ENCODE assay signal across 12 cellular contexts in genomic region chr9:108634164-108634563, GRCh38.
DNase-seq lines count a peak whose midpoint lies in the region; ATAC-seq and TF ChIP-seq lines count a peak whose summit lies in the region.
"Had no signal": no experiment of that assay in that cellular context is flagged by ENCODE, and none has a peak within 500 bp of the region (broad histone marks: within the 10 kb centered on the region; RNA-seq: fewer than 3 reads in every experiment).

No MANE protein-coding gene starts in this region.

- no peak overlapping the region for H3K4me2 ChIP-seq in Karpas-422 (ENCODE audit: low read depth, low read length, poor library complexity, severe bottlenecking)

- no peaks in the 10 kb centered on the region for H3K36me3 Mint-ChIP-seq in activated T-helper 2 cell treated with anti-CD3 and anti-CD28 coated beads, Interferon-gamma antibody, Interleukin-2, Interleukin-4, amounts not matched to agents 10 μg/mL and 5 μg/mL and 100 μg/mL, durations not matched to agents 14 hours and 24 hours and 36 hours (ENCODE audit: low read depth)

- ATAC-seq in RWPE2 (ENCODE audit: low read depth) (peak; percentile 62), HG03442 (IDR thresholded peaks at IDR 0.05; ENCODE audit: unreplicated experiment) (no peak)
- ATAC-seq: stimulated activated naive B cell treated with anti-CD40 and anti-IgM and Interleukin-4, amounts not matched to agents 10 μg/mL and 1 μg/mL and 100 μg/mL, for 72 hours had no signal

- no peaks in the 10 kb centered on the region for H3K79me2 ChIP-seq in Karpas-422 (ENCODE audit: low read length)

- H3K9ac ChIP-seq in Karpas-422 (ENCODE audit: low read length) = no peak overlapping the region

- peak overlapping the region; percentile 85 for H3K27ac ChIP-seq in RWPE2 (ENCODE audit: poor library complexity, severe bottlenecking)
- H3K27ac ChIP-seq in Karpas-422 (ENCODE audit: low read length) = no peak overlapping the region

- H3K4me1 Mint-ChIP-seq in activated T-helper 2 cell treated with anti-CD3 and anti-CD28 coated beads, Interferon-gamma antibody, Interleukin-2, Interleukin-4, amounts not matched to agents 10 μg/mL and 5 μg/mL and 100 μg/mL, durations not matched to agents 14 hours and 24 hours and 36 hours (ENCODE audit: low read depth) = no peaks in the 10 kb centered on the region
- H3K4me1 Mint-ChIP-seq: stimulated activated naive B cell treated with anti-CD40 and anti-IgM and Interleukin-4, amounts not matched to agents 10 μg/mL and 1 μg/mL and 100 μg/mL, for 72 hours had no signal

- intact Hi-C loops in activated T-helper 2 cell treated with anti-CD3 and anti-CD28 coated beads, Interferon-gamma antibody, Interleukin-2, Interleukin-4, amounts not matched to agents 10 μg/mL and 5 μg/mL and 100 μg/mL, durations not matched to agents 14 hours and 24 hours and 36 hours (cut with micrococcal nuclease) = no loop called here

- no peaks in the 10 kb centered on the region for H3K27me3 Mint-ChIP-seq in activated T-helper 2 cell treated with anti-CD3 and anti-CD28 coated beads, Interferon-gamma antibody, Interleukin-2, Interleukin-4, amounts not matched to agents 10 μg/mL and 5 μg/mL and 100 μg/mL, durations not matched to agents 14 hours and 24 hours and 36 hours (ENCODE audit: low read depth)
- H3K27me3 Mint-ChIP-seq: stimulated activated naive B cell treated with anti-CD40 and anti-IgM and Interleukin-4, amounts not matched to agents 10 μg/mL and 1 μg/mL and 100 μg/mL, for 72 hours had no signal

- no peaks in the 10 kb centered on the region for H3K36me3 ChIP-seq in RWPE2 (ENCODE audit: low read depth)
- no peaks in the 10 kb centered on the region for H3K36me3 ChIP-seq in Karpas-422 (ENCODE audit: insufficient read depth, low read length)

- H3K27me3 ChIP-seq in RWPE2 (ENCODE audit: insufficient read depth, poor library complexity, severe bottlenecking) = no peaks in the 10 kb centered on the region
- no peaks in the 10 kb centered on the region for H3K27me3 ChIP-seq in Karpas-422 (ENCODE audit: low read length)

- H4K20me1 ChIP-seq in Karpas-422 (ENCODE audit: insufficient read depth, low read depth, low read length) = no peaks in the 10 kb centered on the region

- TF ChIP-seq CTCF in RWPE2 (IDR thresholded peaks at IDR 0.05; ENCODE audit: poor library complexity, severe bottlenecking) = no peak

- H3K4me1 ChIP-seq in RWPE2 (ENCODE audit: insufficient read depth, poor library complexity, severe bottlenecking) (peaks cover 20% of the 10 kb centered on the region), Karpas-422 (ENCODE audit: low read length) (no peaks in the 10 kb centered on the region)

- peak; percentile 80 for DNase-seq in DMS153 (lab: John Stamatoyannopoulos, UW)
- peak; percentile 86 for DNase-seq in NCI-H1105 treated with DMSO at 0.1 percent for 48 hours (lab: John Stamatoyannopoulos, UW)
- DNase-seq in RWPE2 (ENCODE audit: low spot score) = peak; percentile 71
- DNase-seq in kidney tubule cell (ENCODE audit: low spot score) = peak; percentile 43
- no peak for DNase-seq in activated T-cell treated with anti-CD3 and anti-CD28 coated beads for 4 hours
- no peak for DNase-seq in Karpas-422
- DNase-seq in activated T-helper 2 cell treated with anti-CD3 and anti-CD28 coated beads, Interferon-gamma antibody, Interleukin-2, Interleukin-4, amounts not matched to agents 10 μg/mL and 5 μg/mL and 100 μg/mL, durations not matched to agents 14 hours and 24 hours and 36 hours (ENCODE audit: low spot score) = no peak
- DNase-seq: activated CD4-positive, alpha-beta T cell treated with anti-CD3 and anti-CD28 coated beads for 1 hour; DND-41; RPMI8226; stimulated activated naive B cell treated with anti-CD40 and anti-IgM and Interleukin-4, amounts not matched to agents 10 μg/mL and 1 μg/mL and 100 μg/mL, for 72 hours had no signal

- no peak overlapping the region for H3K4me3 Mint-ChIP-seq in activated T-helper 2 cell treated with anti-CD3 and anti-CD28 coated beads, Interferon-gamma antibody, Interleukin-2, Interleukin-4, amounts not matched to agents 10 μg/mL and 5 μg/mL and 100 μg/mL, durations not matched to agents 14 hours and 24 hours and 36 hours (ENCODE audit: low read depth)
- H3K4me3 Mint-ChIP-seq: stimulated activated naive B cell treated with anti-CD40 and anti-IgM and Interleukin-4, amounts not matched to agents 10 μg/mL and 1 μg/mL and 100 μg/mL, for 72 hours had no signal

- H3K4me3 ChIP-seq in RWPE2 (ENCODE audit: severe bottlenecking) (no peak overlapping the region), Karpas-422 (ENCODE audit: low read length) (no peak overlapping the region)

- H3K27ac Mint-ChIP-seq in activated T-helper 2 cell treated with anti-CD3 and anti-CD28 coated beads, Interferon-gamma antibody, Interleukin-2, Interleukin-4, amounts not matched to agents 10 μg/mL and 5 μg/mL and 100 μg/mL, durations not matched to agents 14 hours and 24 hours and 36 hours = no peak overlapping the region
- H3K27ac Mint-ChIP-seq: stimulated activated naive B cell treated with anti-CD40 and anti-IgM and Interleukin-4, amounts not matched to agents 10 μg/mL and 1 μg/mL and 100 μg/mL, for 72 hours had no signal

- H3K9me3 Mint-ChIP-seq in activated T-helper 2 cell treated with anti-CD3 and anti-CD28 coated beads, Interferon-gamma antibody, Interleukin-2, Interleukin-4, amounts not matched to agents 10 μg/mL and 5 μg/mL and 100 μg/mL, durations not matched to agents 14 hours and 24 hours and 36 hours = no peaks in the 10 kb centered on the region

- H2AFZ ChIP-seq in Karpas-422 (ENCODE audit: low read length) = no peak overlapping the region

- no peaks in the 10 kb centered on the region for H3K9me2 ChIP-seq in Karpas-422 (replicated peaks; ENCODE audit: insufficient read depth, low read length)

- no peaks in the 10 kb centered on the region for H3K9me3 ChIP-seq in RWPE2 (ENCODE audit: severe bottlenecking)
- H3K9me3 ChIP-seq in Karpas-422 (ENCODE audit: low read length) = no peaks in the 10 kb centered on the region

Comparison
In these comparisons a context has a peak if more than half of its experiments do, and no peak if none do; other contexts are left out.
1. DNase-seq: peak in DMS153 (single experiment), NCI-H1105 treated with DMSO at 0.1 percent for 48 hours (single experiment), RWPE2 (single experiment) and kidney tubule cell (single experiment); none in activated T-cell treated with anti-CD3 and anti-CD28 coated beads for 4 hours (single experiment), Karpas-422 (single experiment) and activated T-helper 2 cell treated with anti-CD3 and anti-CD28 coated beads, Interferon-gamma antibody, Interleukin-2, Interleukin-4, amounts not matched to agents 10 μg/mL and 5 μg/mL and 100 μg/mL, durations not matched to agents 14 hours and 24 hours and 36 hours (single experiment).